ENCODE assay signal across 26 cellular contexts in genomic region chr2:4358855-4359254, GRCh38.
DNase-seq lines count a peak whose midpoint lies in the region; ATAC-seq lines count a peak whose summit lies in the region.
"Had no signal": no experiment of that assay in that cellular context is flagged by ENCODE, and none has a peak within 500 bp of the region (broad histone marks: within the 10 kb centered on the region; RNA-seq: fewer than 3 reads in every experiment).

No MANE protein-coding gene starts in this region.

- ATAC-seq in GM21529 (IDR thresholded peaks at IDR 0.05; ENCODE audit: unreplicated experiment) = no peak
- no peak for ATAC-seq in HG02623 (IDR thresholded peaks at IDR 0.05; ENCODE audit: unreplicated experiment)
- ATAC-seq: activated CD8-positive, alpha-beta T cell treated with anti-CD3 and anti-CD28 coated beads for 36 hours; lower lobe of right lung; right cardiac atrium; stimulated activated effector memory CD8-positive, alpha-beta T cell treated with anti-CD3 and anti-CD28 coated beads, Interleukin-12 subunit alpha, Interleukin-12 subunit beta, amount 100 ng/mL, for 72 hours had no signal

- DNase-seq in DMS53 (lab: John Stamatoyannopoulos, UW) (peak; percentile 91), NCI-H1417 treated with DMSO at 0.1 percent for 48 hours (lab: John Stamatoyannopoulos, UW) (peak; percentile 94), NCI-H2107 (lab: John Stamatoyannopoulos, UW) (peak; percentile 49), NCI-H774 (lab: John Stamatoyannopoulos, UW) (peak; percentile 80), HPDE6-E6E7 (ENCODE audit: extremely low spot score) (no peak), H4 (ENCODE audit: low spot score) (no peak)
- DNase-seq: ACHN; activated CD4-positive, alpha-beta T cell treated with anti-CD3 and anti-CD28 coated beads for 1 hour; activated CD8-positive, alpha-beta T cell treated with anti-CD3 and anti-CD28 coated beads for 36 hours; activated effector memory CD4-positive, alpha-beta T cell treated with anti-CD3 and anti-CD28 coated beads, Interleukin-2, amount 50 U/mL, for 16 hours; activated naive CD8-positive, alpha-beta T cell treated with anti-CD3 and anti-CD28 coated beads, Interleukin-2, amount 10 ng/mL, durations not matched to agents 7 days and 5 days; Caco-2; dorsolateral prefrontal cortex; glutamatergic neuron; GM23248; KBM-7; kidney; lower lobe of right lung; MG63; nephron progenitor cell; right cardiac atrium; spleen; stimulated activated CD4-positive, alpha-beta T cell treated with anti-CD3 and anti-CD28 coated beads, Interleukin-2, amount 100 ng/mL, for 48 hours had no signal

Comparison
In these comparisons a context has a peak if more than half of its experiments do, and no peak if none do; other contexts are left out.
1. DNase-seq: peak in DMS53 (single experiment), NCI-H1417 treated with DMSO at 0.1 percent for 48 hours (single experiment), NCI-H2107 (single experiment) and NCI-H774 (single experiment); none in HPDE6-E6E7 (single experiment) and H4 (single experiment).